Comparison of ENCODE assay signal across 15 cellular contexts in the genomic region with DNA sequence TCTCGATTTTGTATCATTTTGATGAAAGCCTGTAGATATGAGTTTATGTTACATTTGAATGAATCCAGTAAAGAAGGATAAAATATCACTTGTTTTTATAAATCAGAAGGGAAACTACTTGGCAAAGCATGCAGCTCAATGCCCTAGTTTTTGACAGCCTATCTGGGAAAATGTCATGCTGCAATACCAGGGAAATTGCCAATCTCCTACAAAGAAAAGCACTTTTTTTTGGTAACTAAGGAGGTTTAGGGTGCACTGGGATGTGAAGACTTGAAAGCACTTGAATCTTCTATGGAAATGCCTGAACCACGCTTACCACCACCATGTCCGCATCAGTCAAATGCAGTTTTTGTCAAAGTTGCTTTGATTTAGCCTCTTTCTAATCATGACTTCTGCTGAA.
DNase-seq lines count a peak whose midpoint lies in the region; ATAC-seq and TF ChIP-seq lines count a peak whose summit lies in the region.
"Had no signal": no experiment of that assay in that cellular context is flagged by ENCODE, and none has a peak within 500 bp of the region (broad histone marks: within the 10 kb centered on the region; RNA-seq: fewer than 3 reads in every experiment).

No MANE protein-coding gene starts in this region.

- H4K20me1 ChIP-seq in GM23338 (replicated peaks; ENCODE audit: insufficient read depth), result no peaks in the 10 kb centered on the region

- H3K4me3 Mint-ChIP-seq in GM23338, result no peak overlapping the region
- H3K4me3 Mint-ChIP-seq: B cell; CD4-positive, alpha-beta T cell had no signal

- H3K4me1 ChIP-seq in GM23338 (ENCODE audit: insufficient read depth), result peaks cover 7% of the 10 kb centered on the region

- H3F3A ChIP-seq in GM23338 (replicated peaks; ENCODE audit: low read depth), result no peaks in the 10 kb centered on the region

- H3K27ac ChIP-seq in GM23338 (ENCODE audit: low read depth), result no peak overlapping the region

- peaks cover 11% of the 10 kb centered on the region for H3K4me1 Mint-ChIP-seq in GM23338
- H3K4me1 Mint-ChIP-seq: B cell had no signal

- no peaks in the 10 kb centered on the region for H3K79me2 ChIP-seq in GM23338 (replicated peaks; ENCODE audit: insufficient read depth)

- no peaks in the 10 kb centered on the region for H3K36me3 ChIP-seq in GM23338 (ENCODE audit: insufficient read depth)

- H2AFZ ChIP-seq in GM23338, result no peak overlapping the region

- DNase-seq in Ammon's horn (ENCODE audit: low spot score) (peak; percentile 35), GM23338 (ENCODE audit: low spot score) (no peak), inferior parietal cortex (ENCODE audit: extremely low spot score) (peak; percentile 27), putamen (ENCODE audit: low spot score) (peak; percentile 60), MV-4-11 (lab: John Stamatoyannopoulos, UW) (no peak), glomerular visceral epithelial cell (ENCODE audit: extremely low spot score) (no peak)
- DNase-seq in stimulated activated CD4-positive, alpha-beta T cell treated with anti-CD3 and anti-CD28 coated beads, Interleukin-4, amount 100 ng/mL, for 1 hour, result no peak
- DNase-seq: ACHN; C1 segment of cervical spinal cord; Calu3; CD4-positive, alpha-beta T cell; DMS 273 treated with DMSO at 0.1 percent for 48 hours; GOT3; H9 had no signal

- no peaks in the 10 kb centered on the region for H3K27me3 ChIP-seq in GM23338 (ENCODE audit: insufficient read depth)

- 0 out of 2 replicates have a peak, but pooled peaks cover 8% of the 10 kb centered on the region for H3K9me2 ChIP-seq in GM23338 (ENCODE audit: insufficient read depth)

- no peaks in the 10 kb centered on the region for H3K27me3 Mint-ChIP-seq in GM23338 (ENCODE audit: insufficient read depth, low read depth, poor library complexity)
- H3K27me3 Mint-ChIP-seq: B cell; CD4-positive, alpha-beta T cell had no signal

- peaks cover 16% of the 10 kb centered on the region for H3K9me3 Mint-ChIP-seq in GM23338

- no peak for ATAC-seq in GM23338

- H3K4me3 ChIP-seq in GM23338, result peak overlapping the region; percentile 45; the same call in 1 of the 2 replicates

- H3K36me3 Mint-ChIP-seq in GM23338 (ENCODE audit: low read depth), result peaks cover 15% of the 10 kb centered on the region; the same call in 2 of the 3 replicates

- TF ChIP-seq CTCF in GM23338 (conservative IDR thresholded peaks at IDR 0.05; ENCODE audit: low read depth in 2 of 2), result no peak

- no peak overlapping the region for H3K27ac Mint-ChIP-seq in GM23338
- H3K27ac Mint-ChIP-seq: B cell; CD4-positive, alpha-beta T cell had no signal

- H3K4me2 ChIP-seq in GM23338, result peak overlapping the region; percentile 70

TF ChIP-seq in GM23338, 12 proteins besides CTCF, POLR2A, EP300 and RAD21:
- TF ChIP-seq ZNF462 (CRISPR knock-in tag; IDR thresholded peaks at IDR 0.05) (no peak), CREB1 (CRISPR knock-in tag; IDR thresholded peaks at IDR 0.05; ENCODE audit: low read depth) (no peak), ZNF114 (CRISPR knock-in tag; IDR thresholded peaks at IDR 0.05) (no peak), ZNF331 (CRISPR knock-in tag; IDR thresholded peaks at IDR 0.05; ENCODE audit: low read depth) (no peak), NANOG (IDR thresholded peaks at IDR 0.05; ENCODE audit: borderline replicate concordance) (no peak)

Comparison
In these comparisons a context has a peak if more than half of its experiments do, and no peak if none do; other contexts are left out.
1. DNase-seq: peak in Ammon's horn (single experiment), inferior parietal cortex (single experiment) and putamen (single experiment); none in GM23338 (single experiment), MV-4-11 (single experiment), glomerular visceral epithelial cell (single experiment) and stimulated activated CD4-positive, alpha-beta T cell treated with anti-CD3 and anti-CD28 coated beads, Interleukin-4, amount 100 ng/mL, for 1 hour (single experiment).